In the genomic region with DNA sequence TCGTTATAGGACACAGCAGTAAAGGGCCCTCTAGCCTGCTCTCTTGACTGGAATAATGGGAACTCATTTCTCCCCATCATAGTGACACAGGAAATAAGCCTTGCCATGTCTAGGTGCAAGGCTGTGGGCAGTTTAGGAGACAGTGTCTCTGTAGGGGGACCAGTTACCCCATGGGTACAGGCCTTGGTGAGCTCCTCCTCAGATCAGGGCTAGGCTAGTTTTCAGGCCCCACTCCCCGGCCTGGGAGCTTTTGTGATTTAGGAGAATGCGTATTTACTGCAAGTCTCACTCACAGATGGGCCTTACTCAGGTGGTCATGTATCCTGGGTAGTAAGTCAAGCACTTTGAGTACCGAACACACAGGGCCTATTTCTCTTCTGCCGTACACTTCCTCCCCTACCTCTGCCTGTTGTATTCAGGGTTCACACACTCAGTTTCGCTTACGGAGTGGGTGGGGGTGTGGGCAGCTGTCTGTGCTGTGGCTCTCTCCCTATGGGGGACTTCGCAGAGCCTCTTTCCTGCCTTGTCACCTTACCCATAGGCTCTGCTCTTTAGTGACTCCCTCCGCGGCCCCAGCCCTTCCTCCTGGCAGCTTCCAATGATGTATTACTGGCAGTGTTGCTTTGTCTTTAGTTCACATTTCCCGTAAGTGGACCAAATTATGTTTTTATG, we compare ENCODE assay signal across 8 cellular contexts. TPM values are rescaled to one million over a fixed set of nuclear protein-coding genes. Genes with fewer than 3 reads are reported as not detected.
DNase-seq lines count a peak whose midpoint lies in the region; ATAC-seq, FAIRE-seq and TF ChIP-seq lines count a peak whose summit lies in the region.

No MANE protein-coding gene starts in this region.

- no peak for TF ChIP-seq CTCF in osteocyte (IDR thresholded peaks at IDR 0.05)
- no peak for TF ChIP-seq CTCF in D721Med (IDR thresholded peaks at IDR 0.05; ENCODE audit: insufficient read depth, missing control alignments)
- TF ChIP-seq CTCF in Caco-2 (IDR thresholded peaks at IDR 0.05; ENCODE audit: insufficient read depth in 1 of 2, low read depth in 1 of 2, low read length in 1 of 2, severe bottlenecking in 1 of 2, unreplicated experiment in 1 of 2) = no peak

- peak overlapping the region; percentile 80 for H3K27ac Mint-ChIP-seq in activated T-helper 2 cell treated with anti-CD3 and anti-CD28 coated beads, Interferon-gamma antibody, Interleukin-2, Interleukin-4, amounts not matched to agents 10 μg/mL and 5 μg/mL and 100 μg/mL, durations not matched to agents 14 hours and 24 hours and 36 hours
- H3K27ac Mint-ChIP-seq in osteocyte (ENCODE audit: unreplicated experiment) (peak overlapping the region; percentile 9), Caco-2 (ENCODE audit: unreplicated experiment) (no peak overlapping the region)

- H3K4me1 Mint-ChIP-seq in activated T-helper 2 cell treated with anti-CD3 and anti-CD28 coated beads, Interferon-gamma antibody, Interleukin-2, Interleukin-4, amounts not matched to agents 10 μg/mL and 5 μg/mL and 100 μg/mL, durations not matched to agents 14 hours and 24 hours and 36 hours (ENCODE audit: low read depth) = peaks cover 34% of the 10 kb centered on the region
- H3K4me1 Mint-ChIP-seq in osteocyte (ENCODE audit: unreplicated experiment) = peaks cover 22% of the 10 kb centered on the region
- H3K4me1 Mint-ChIP-seq in Caco-2 (ENCODE audit: low read depth, unreplicated experiment) = peaks cover 21% of the 10 kb centered on the region

- CTCF ChIA-PET in Caco-2 (lab: Charles Lee) = no interaction called here

- BruUV-seq in Caco-2 (replicated peaks; lab: Mats Ljungman, UMichigan) = no TSS peak

- no peaks in the 10 kb centered on the region for H3K9me3 Mint-ChIP-seq in activated T-helper 2 cell treated with anti-CD3 and anti-CD28 coated beads, Interferon-gamma antibody, Interleukin-2, Interleukin-4, amounts not matched to agents 10 μg/mL and 5 μg/mL and 100 μg/mL, durations not matched to agents 14 hours and 24 hours and 36 hours
- H3K9me3 Mint-ChIP-seq in osteocyte (ENCODE audit: unreplicated experiment) (no peaks in the 10 kb centered on the region), Caco-2 (ENCODE audit: unreplicated experiment) (no peaks in the 10 kb centered on the region)

- POLR2A ChIA-PET in Caco-2 (lab: Charles Lee) = no interaction called here

- no peak overlapping the region for H3K4me3 ChIP-seq in Caco-2 (ENCODE audit: low read depth, low read length)

- ATAC-seq in GM18907 (IDR thresholded peaks at IDR 0.05; ENCODE audit: unreplicated experiment) (peak; percentile 77), HG03175 (IDR thresholded peaks at IDR 0.05; ENCODE audit: unreplicated experiment) (peak; percentile 90)

- no peaks in the 10 kb centered on the region; the same call in none of the 2 replicates for H3K36me3 ChIP-seq in Caco-2 (ENCODE audit: control insufficient read depth, insufficient read depth, low read length)

- H3K4me3 Mint-ChIP-seq in activated T-helper 2 cell treated with anti-CD3 and anti-CD28 coated beads, Interferon-gamma antibody, Interleukin-2, Interleukin-4, amounts not matched to agents 10 μg/mL and 5 μg/mL and 100 μg/mL, durations not matched to agents 14 hours and 24 hours and 36 hours (ENCODE audit: low read depth) = no peak overlapping the region
- H3K4me3 Mint-ChIP-seq in osteocyte (ENCODE audit: unreplicated experiment) (no peak overlapping the region), Caco-2 (ENCODE audit: unreplicated experiment) (no peak overlapping the region)

- no peaks in the 10 kb centered on the region for H3K4me1 ChIP-seq in Caco-2

- intact Hi-C loops in activated T-helper 2 cell treated with anti-CD3 and anti-CD28 coated beads, Interferon-gamma antibody, Interleukin-2, Interleukin-4, amounts not matched to agents 10 μg/mL and 5 μg/mL and 100 μg/mL, durations not matched to agents 14 hours and 24 hours and 36 hours (cut with micrococcal nuclease) = loop anchor here (5.0 kb wide), 1 partner anchor 33 kb away; a partner anchor contains a TSS
- intact Hi-C loops in Caco-2 (cut with micrococcal nuclease; ENCODE audit: unreplicated experiment) = no loop called here

- H3K27me3 ChIP-seq in Caco-2 (replicated peaks; ENCODE audit: control insufficient read depth, insufficient read depth, low read length) = no peaks in the 10 kb centered on the region

- H3K27me3 Mint-ChIP-seq in activated T-helper 2 cell treated with anti-CD3 and anti-CD28 coated beads, Interferon-gamma antibody, Interleukin-2, Interleukin-4, amounts not matched to agents 10 μg/mL and 5 μg/mL and 100 μg/mL, durations not matched to agents 14 hours and 24 hours and 36 hours (ENCODE audit: low read depth) = no peaks in the 10 kb centered on the region
- H3K27me3 Mint-ChIP-seq in osteocyte (ENCODE audit: unreplicated experiment) (no peaks in the 10 kb centered on the region), Caco-2 (ENCODE audit: insufficient read depth, unreplicated experiment) (no peaks in the 10 kb centered on the region)

- H3K36me3 Mint-ChIP-seq in activated T-helper 2 cell treated with anti-CD3 and anti-CD28 coated beads, Interferon-gamma antibody, Interleukin-2, Interleukin-4, amounts not matched to agents 10 μg/mL and 5 μg/mL and 100 μg/mL, durations not matched to agents 14 hours and 24 hours and 36 hours (ENCODE audit: low read depth) = peaks cover 22% of the 10 kb centered on the region
- H3K36me3 Mint-ChIP-seq in osteocyte (ENCODE audit: unreplicated experiment) (peaks cover 5% of the 10 kb centered on the region), Caco-2 (ENCODE audit: insufficient read depth, unreplicated experiment) (peaks cover 38% of the 10 kb centered on the region)

- no peaks in the 10 kb centered on the region for H3K9me3 ChIP-seq in Caco-2

- DNase-seq in activated T-helper 2 cell treated with anti-CD3 and anti-CD28 coated beads, Interferon-gamma antibody, Interleukin-2, Interleukin-4, amounts not matched to agents 10 μg/mL and 5 μg/mL and 100 μg/mL, durations not matched to agents 14 hours and 24 hours and 36 hours (ENCODE audit: low spot score) = peak; percentile 50
- DNase-seq in osteocyte (ENCODE audit: extremely low spot score, unreplicated experiment) (no peak), D721Med (ENCODE audit: insufficient read length, low spot score) (no peak), UCSD-AML1 (lab: John Stamatoyannopoulos, UW; ENCODE audit: unreplicated experiment) (no peak), Caco-2 (no peak), RPMI8226 (no peak)

- no peak for FAIRE-seq in D721Med (lab: Jason Lieb, UNC)

RNA-seq across cellular contexts. Expression of a gene that starts 34.2 kb away (rescaled TPM):
- total RNA-seq in activated T-helper 2 cell treated with anti-CD3 and anti-CD28 coated beads, Interferon-gamma antibody, Interleukin-2, Interleukin-4, amounts not matched to agents 10 μg/mL and 5 μg/mL and 100 μg/mL, durations not matched to agents 14 hours and 24 hours and 36 hours = 30.8 and 31.2 TPM in 2 replicates
- 35.3 and 36.5 TPM in 2 replicates for total RNA-seq in osteocyte
- 28.7 and 31.2 TPM in 2 replicates for total RNA-seq in Caco-2 (2022)
